27 cellular contexts compared by ENCODE assay signal in the genomic region with DNA sequence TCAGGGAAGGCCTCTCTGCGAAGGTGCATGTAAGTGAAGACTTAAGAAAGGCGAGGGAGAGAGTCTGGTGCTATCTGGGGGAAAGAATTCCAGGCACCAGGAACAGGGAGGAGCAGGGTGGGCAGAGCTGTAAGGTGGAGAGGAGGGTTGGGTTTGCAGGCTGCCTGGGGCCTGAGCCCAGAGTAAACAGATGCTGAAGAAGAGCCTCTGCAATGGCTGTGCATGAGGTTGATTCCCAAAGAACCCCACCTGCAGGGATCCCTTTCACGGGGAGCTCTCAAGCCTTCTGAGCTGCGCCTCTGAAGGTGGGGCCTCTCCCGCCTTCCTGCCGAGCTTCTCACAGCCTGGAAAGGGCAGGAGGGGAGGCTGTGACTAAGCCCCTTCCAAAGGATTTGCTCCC.
DNase-seq lines count a peak whose midpoint lies in the region; TF ChIP-seq lines count a peak whose summit lies in the region.
"Had no signal": no experiment of that assay in that cellular context is flagged by ENCODE, and none has a peak within 500 bp of the region (broad histone marks: within the 10 kb centered on the region; RNA-seq: fewer than 3 reads in every experiment).

No MANE protein-coding gene starts in this region.

- H2BK12ac ChIP-seq in neuronal stem cell (ENCODE audit: low read length), result no peak overlapping the region

- intact Hi-C loops in colonic mucosa (cut with DNase I), result no loop called here

- H3K4me3 ChIP-seq in HUES64 (ENCODE audit: low read length) (no peak overlapping the region), neuronal stem cell (ENCODE audit: low read length in 2 of 2) (no peak overlapping the region), colonic mucosa (no peak overlapping the region)
- H3K4me3 ChIP-seq: esophagus squamous epithelium, skin epidermis, tibial artery had no signal

- H2AFZ ChIP-seq in neuronal stem cell (ENCODE audit: low read length), result no peak overlapping the region

- H2BK120ac ChIP-seq in neuronal stem cell (ENCODE audit: low read depth, low read length), result no peak overlapping the region

- H3K23ac ChIP-seq in neuronal stem cell (ENCODE audit: low read depth, low read length, poor library complexity), result no peak overlapping the region

- no peak overlapping the region for H3K14ac ChIP-seq in neuronal stem cell (ENCODE audit: low read length)

- H3K9ac ChIP-seq in HUES64 (ENCODE audit: low read depth, low read length) (no peak overlapping the region), neuronal stem cell (ENCODE audit: low read depth, low read length, poor library complexity) (no peak overlapping the region), colonic mucosa (ENCODE audit: low read depth in 2 of 2, low read length in 2 of 2) (no peak overlapping the region)

- peak overlapping the region; percentile 37; the same call in 1 of the 2 replicates for H3K27ac ChIP-seq in HUES64 (ENCODE audit: low read depth, low read length)
- H3K27ac ChIP-seq in neuronal stem cell (replicated peaks; ENCODE audit: low read length), result peak overlapping the region; percentile 42
- H3K27ac ChIP-seq in colonic mucosa, result no peak overlapping the region
- H3K27ac ChIP-seq: esophagus squamous epithelium, skin epidermis, VCaP had no signal

- H4K8ac ChIP-seq in neuronal stem cell (ENCODE audit: low read depth, low read length), result no peak overlapping the region

- H2BK15ac ChIP-seq in neuronal stem cell (ENCODE audit: low read length), result no peak overlapping the region

- H3K4me1 ChIP-seq in HUES64 (ENCODE audit: insufficient read depth, low read length) (peaks cover 20% of the 10 kb centered on the region), neuronal stem cell (ENCODE audit: control insufficient read depth in 2 of 2, insufficient read depth in 1 of 2, low read depth in 1 of 2, low read length in 2 of 2) (peaks cover 0 to 7% of the 10 kb centered on the region in 2 donors), colonic mucosa (no peaks in the 10 kb centered on the region)

- no peaks in the 10 kb centered on the region for H3K9me3 Mint-ChIP-seq in endothelial cell (ENCODE audit: unreplicated experiment)
- H3K9me3 Mint-ChIP-seq: activated CD4-positive, alpha-beta T cell treated with anti-CD3 and anti-CD28 coated beads, Interleukin-2, amount 10 ng/mL, durations not matched to agents 24 days and 14 days; stimulated activated naive CD8-positive, alpha-beta T cell treated with anti-CD3 and anti-CD28 coated beads, Interleukin-15, amount 100 ng/mL, for 72 hours had no signal

- H3K27ac Mint-ChIP-seq in endothelial cell (ENCODE audit: unreplicated experiment), result peak overlapping the region; percentile 89
- H3K27ac Mint-ChIP-seq: activated CD4-positive, alpha-beta T cell treated with anti-CD3 and anti-CD28 coated beads, Interleukin-2, amount 10 ng/mL, durations not matched to agents 24 days and 14 days had no signal

- TF ChIP-seq CTCF in endothelial cell (IDR thresholded peaks at IDR 0.05; ENCODE audit: unreplicated experiment) (no peak), colonic mucosa (IDR thresholded peaks at IDR 0.05) (no peak)

- peak; percentile 66 for DNase-seq in ELF-1 (ENCODE audit: low read depth, low spot score)
- DNase-seq in endothelial cell (ENCODE audit: low spot score), result no peak
- no peak for DNase-seq in neuronal stem cell (ENCODE audit: low spot score)
- no peak for DNase-seq in NCI-H128 (lab: John Stamatoyannopoulos, UW; ENCODE audit: unreplicated experiment)
- no peak for DNase-seq in colonic mucosa
- DNase-seq in G401 (ENCODE audit: low spot score), result no peak
- no peak for DNase-seq in activated CD8-positive, alpha-beta memory T cell treated with anti-CD3 and anti-CD28 coated beads, Interleukin-2, amount 50 U/mL, for 4 hours
- DNase-seq: activated CD4-positive, alpha-beta T cell treated with anti-CD3 and anti-CD28 coated beads, Interleukin-2, amount 10 ng/mL, durations not matched to agents 24 days and 14 days; activated naive CD4-positive, alpha-beta T cell treated with Interleukin-2 at 50 U/mL for 16 hours; activated T-cell treated with anti-CD3 and anti-CD28 coated beads, Interleukin-2, amount 50 U/mL, for 48 hours; esophagus squamous epithelium; foreskin melanocyte; hippocampal formation; Karpas-422; left colon; mammary epithelial cell; NCI-H146; NCI-H2171; NCI-H524 treated with DMSO at 0.1 percent for 48 hours; nucleus accumbens; PC-3; stimulated activated naive CD8-positive, alpha-beta T cell treated with anti-CD3 and anti-CD28 coated beads, Interleukin-15, amount 100 ng/mL, for 72 hours; T-helper 9 cell; tibial artery had no signal

- peaks cover 4% of the 10 kb centered on the region for H3K36me3 ChIP-seq in HUES64 (ENCODE audit: insufficient read depth, low read length)
- H3K36me3 ChIP-seq in neuronal stem cell (replicated peaks in 1 of 2; ENCODE audit: control insufficient read depth in 2 of 2, insufficient read depth in 2 of 2, low read length in 2 of 2), result peaks cover 4 to 29% of the 10 kb centered on the region in 2 donors
- no peaks in the 10 kb centered on the region for H3K36me3 ChIP-seq in colonic mucosa

- peaks cover 17% of the 10 kb centered on the region for H3K36me3 Mint-ChIP-seq in endothelial cell (ENCODE audit: low read depth, unreplicated experiment)

- peaks cover 85% of the 10 kb centered on the region for H3K4me1 Mint-ChIP-seq in endothelial cell (ENCODE audit: unreplicated experiment)

- H3K4me2 ChIP-seq in neuronal stem cell (ENCODE audit: insufficient read depth, low read length, poor library complexity, severe bottlenecking), result no peak overlapping the region

- 47% methylated on average over 6 of the region's 6 CpGs for WGBS in HUES64
- WGBS in neuronal stem cell (ENCODE audit: extremely low coverage in 2 of 2, insufficient read length in 2 of 2, insufficient replicate concordance in 1 of 2), 2 donors, result no CpG with 5 or more reads among the region's 6 CpGs

- H3K4ac ChIP-seq in neuronal stem cell (ENCODE audit: low read length), result no peak overlapping the region

- H3K27me3 Mint-ChIP-seq in endothelial cell (ENCODE audit: unreplicated experiment), result peaks cover 20% of the 10 kb centered on the region
- H3K27me3 Mint-ChIP-seq: activated CD4-positive, alpha-beta T cell treated with anti-CD3 and anti-CD28 coated beads, Interleukin-2, amount 10 ng/mL, durations not matched to agents 24 days and 14 days; stimulated activated naive CD8-positive, alpha-beta T cell treated with anti-CD3 and anti-CD28 coated beads, Interleukin-15, amount 100 ng/mL, for 72 hours had no signal

- no peaks in the 10 kb centered on the region for H3K9me3 ChIP-seq in HUES64 (ENCODE audit: insufficient read depth, low read depth, low read length)
- peaks cover 0 to 2% of the 10 kb centered on the region in 2 donors for H3K9me3 ChIP-seq in neuronal stem cell (replicated peaks in 1 of 2; ENCODE audit: control insufficient read depth in 2 of 2, insufficient read depth in 1 of 2, low read depth in 1 of 2, low read length in 2 of 2)
- no peaks in the 10 kb centered on the region for H3K9me3 ChIP-seq in colonic mucosa
- H3K9me3 ChIP-seq: esophagus squamous epithelium, tibial artery had no signal

- peak overlapping the region; percentile 77 for H3K4me3 Mint-ChIP-seq in endothelial cell (ENCODE audit: unreplicated experiment)
- H3K4me3 Mint-ChIP-seq: activated CD4-positive, alpha-beta T cell treated with anti-CD3 and anti-CD28 coated beads, Interleukin-2, amount 10 ng/mL, durations not matched to agents 24 days and 14 days; stimulated activated naive CD8-positive, alpha-beta T cell treated with anti-CD3 and anti-CD28 coated beads, Interleukin-15, amount 100 ng/mL, for 72 hours had no signal

- no peak overlapping the region for H2BK5ac ChIP-seq in neuronal stem cell (ENCODE audit: low read length)

- in situ Hi-C loops in G401 (cut with HindIII; ENCODE audit: low sequenced_read_pairs), result loop anchor here (5.0 kb wide), 1 partner anchor 69 kb away; no protein-coding TSS in a partner anchor

- no peak overlapping the region for H3K18ac ChIP-seq in neuronal stem cell (ENCODE audit: low read length)

- no peak overlapping the region for H2AK5ac ChIP-seq in neuronal stem cell (ENCODE audit: low read depth, low read length)

- no peaks in the 10 kb centered on the region for H3K79me1 ChIP-seq in neuronal stem cell (ENCODE audit: low read depth, low read length)

- H3K27me3 ChIP-seq in HUES64 (ENCODE audit: insufficient read depth, low read length) (no peaks in the 10 kb centered on the region), neuronal stem cell (ENCODE audit: control insufficient read depth in 3 of 3, insufficient read depth in 3 of 3, low read depth in 1 of 3, low read length in 3 of 3) (no peaks in the 10 kb centered on the region), colonic mucosa (no peaks in the 10 kb centered on the region)
- H3K27me3 ChIP-seq: esophagus squamous epithelium, tibial artery had no signal

- H4K91ac ChIP-seq in neuronal stem cell (ENCODE audit: low read depth, low read length, poor library complexity), result no peak overlapping the region
